14 cellular contexts compared by ENCODE assay signal in the genomic region with DNA sequence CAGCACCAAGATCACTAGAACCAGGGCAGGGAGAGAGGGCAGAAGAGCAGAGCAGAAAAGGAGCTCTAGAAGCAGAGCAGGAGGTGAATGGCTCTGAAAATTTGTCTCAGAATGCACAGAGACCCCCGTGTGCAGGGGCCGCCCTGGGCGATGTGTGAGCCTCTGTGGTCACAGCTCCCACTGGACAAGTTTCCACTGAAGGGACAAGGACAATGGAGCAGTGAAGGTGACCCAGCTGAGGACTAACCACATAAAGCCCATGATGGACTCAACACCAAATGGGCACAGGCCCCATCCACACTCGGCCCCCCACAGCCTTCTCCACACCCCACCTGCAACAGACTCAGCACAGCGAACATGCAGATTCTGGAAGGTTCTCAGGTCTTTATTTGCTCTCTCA. TPM values are rescaled to one million over a fixed set of nuclear protein-coding genes. Genes with fewer than 3 reads are reported as not detected.
DNase-seq lines count a peak whose midpoint lies in the region; ATAC-seq, FAIRE-seq and TF ChIP-seq lines count a peak whose summit lies in the region.
"Had no signal": no experiment of that assay in that cellular context is flagged by ENCODE, and none has a peak within 500 bp of the region (broad histone marks: within the 10 kb centered on the region; RNA-seq: fewer than 3 reads in every experiment).

No MANE protein-coding gene starts in this region.

- peaks cover 31% of the 10 kb centered on the region for H3K36me3 ChIP-seq in CD8-positive, alpha-beta memory T cell (ENCODE audit: insufficient read depth, low read length)
- peaks cover 25% of the 10 kb centered on the region for H3K36me3 ChIP-seq in lower lobe of right lung

- peaks cover 48% of the 10 kb centered on the region for H3K4me1 Mint-ChIP-seq in CD14-positive monocyte
- peaks cover 64 to 74% (median 74%) of the 10 kb centered on the region in 3 donors for H3K4me1 Mint-ChIP-seq in CD8-positive, alpha-beta memory T cell
- H3K4me1 Mint-ChIP-seq in activated B cell treated with CpG ODN at 0.5 μM for 24 hours = peaks cover 70% of the 10 kb centered on the region

- POLR2A ChIA-PET in CD8-positive, alpha-beta memory T cell (lab: Charles Lee) = interaction anchor here (0.7 to 5.7 kb wide), 6 partner anchors 8 to 155 kb away, joined by 3 to 42 read pairs (median 7); partner anchors contain the start of gene HLA-C
- POLR2A ChIA-PET in activated B cell treated with CpG ODN at 0.5 μM for 24 hours (lab: Charles Lee) = interaction anchor here (0.6 to 5.1 kb wide), 12 partner anchors 9 to 825 kb away, joined by 3 to 114 read pairs (median 6); partner anchors contain the start of gene HLA-C

- intact Hi-C loops in CD14-positive monocyte (cut with micrococcal nuclease) (loop anchor here (2.0 to 5.0 kb wide), 3 partner anchors 41 to 86 kb away; partner anchors contain the start of gene HLA-C (in 1 of the 2)), activated B cell treated with CpG ODN at 0.5 μM for 24 hours (cut with micrococcal nuclease) (no loop called here), lower lobe of right lung (cut with DNase I) (loop anchor here (10.0 kb wide), 1 partner anchor 79 kb away; the partner anchor contains the start of gene HLA-C)

- H3K4me3 Mint-ChIP-seq in CD14-positive monocyte (peak overlapping the region; percentile 95 to 97), activated B cell treated with CpG ODN at 0.5 μM for 24 hours (peak overlapping the region; percentile 95)
- peak overlapping the region; percentile 96 to 100 (median 97) for H3K4me3 Mint-ChIP-seq in CD8-positive, alpha-beta memory T cell

- TF ChIP-seq CTCF in CD14-positive monocyte (IDR thresholded peaks at IDR 0.05) (no peak), activated B cell treated with CpG ODN at 0.5 μM for 24 hours (IDR thresholded peaks at IDR 0.05) (no peak), lower lobe of right lung (IDR thresholded peaks at IDR 0.05) (no peak)

- no peaks in the 10 kb centered on the region for H3K9me3 ChIP-seq in CD8-positive, alpha-beta memory T cell (ENCODE audit: low read length)
- H3K9me3 ChIP-seq in lower lobe of right lung = no peaks in the 10 kb centered on the region
- H3K9me3 ChIP-seq: heart left ventricle had no signal

- no peak for DNase-seq in CD14-positive monocyte (ENCODE audit: low spot score)
- DNase-seq in CD8-positive, alpha-beta memory T cell = peak in 3 of 5 donors; percentile 20 to 51 (median 24)
- DNase-seq in activated B cell treated with CpG ODN at 0.5 μM for 24 hours = no peak
- no peak for DNase-seq in lower lobe of right lung
- no peak for DNase-seq in NCI-H1105 (lab: John Stamatoyannopoulos, UW)
- no peak for DNase-seq in HTR-8/SVneo (ENCODE audit: insufficient read length, low spot score)
- DNase-seq in A172 (ENCODE audit: low spot score) = no peak
- DNase-seq: activated CD8-positive, alpha-beta memory T cell treated with anti-CD3 and anti-CD28 coated beads, Interleukin-2, amount 50 U/mL, for 48 hours; heart left ventricle; NCI-H187; NCI-H524; posterior cingulate gyrus had no signal

- no peaks in the 10 kb centered on the region for H3K27me3 ChIP-seq in CD8-positive, alpha-beta memory T cell (ENCODE audit: insufficient read depth, low read length, poor library complexity, severe bottlenecking)
- no peaks in the 10 kb centered on the region for H3K27me3 ChIP-seq in lower lobe of right lung (ENCODE audit: low read depth)
- H3K27me3 ChIP-seq: heart left ventricle had no signal

- peaks cover 36 to 43% of the 10 kb centered on the region in 2 donors for H3K36me3 Mint-ChIP-seq in CD14-positive monocyte
- H3K36me3 Mint-ChIP-seq in CD8-positive, alpha-beta memory T cell = peaks cover 26 to 60% (median 33%) of the 10 kb centered on the region in 3 donors
- peaks cover 52% of the 10 kb centered on the region for H3K36me3 Mint-ChIP-seq in activated B cell treated with CpG ODN at 0.5 μM for 24 hours (ENCODE audit: low read depth)

- FAIRE-seq in HTR-8/SVneo (lab: Jason Lieb, UNC) = no peak
- FAIRE-seq: keratinocyte had no signal

- H3K4me1 ChIP-seq in CD8-positive, alpha-beta memory T cell (ENCODE audit: insufficient read depth, low read length) = peaks cover 44% of the 10 kb centered on the region
- H3K4me1 ChIP-seq in lower lobe of right lung = peaks cover 15% of the 10 kb centered on the region

- ATAC-seq in activated B cell treated with CpG ODN at 0.5 μM for 24 hours (ENCODE audit: low read depth) (no peak), lower lobe of right lung (no peak)
- ATAC-seq: heart left ventricle had no signal

- H3K27ac Mint-ChIP-seq in CD14-positive monocyte = peak overlapping the region; percentile 65 to 100 (median 87)
- peak overlapping the region; percentile 87 to 100 (median 98) for H3K27ac Mint-ChIP-seq in CD8-positive, alpha-beta memory T cell
- peak overlapping the region; percentile 74 for H3K27ac Mint-ChIP-seq in activated B cell treated with CpG ODN at 0.5 μM for 24 hours

- peak overlapping the region; percentile 27 for H3K27ac ChIP-seq in CD8-positive, alpha-beta memory T cell (ENCODE audit: low read depth, low read length)
- no peak overlapping the region for H3K27ac ChIP-seq in lower lobe of right lung
- H3K27ac ChIP-seq: heart left ventricle had no signal

- CTCF ChIA-PET in CD8-positive, alpha-beta memory T cell (lab: Charles Lee) = interaction anchor here (0.9 to 2.3 kb wide), 3 partner anchors 13 to 156 kb away, joined by 3 to 11 read pairs (median 3); no protein-coding TSS in a partner anchor
- CTCF ChIA-PET in activated B cell treated with CpG ODN at 0.5 μM for 24 hours (lab: Charles Lee) = interaction anchor here (2.1 kb wide), 1 partner anchor 13 kb away, joined by 8 read pairs; no protein-coding TSS in a partner anchor

- H3K4me3 ChIP-seq in CD8-positive, alpha-beta memory T cell (ENCODE audit: low read length) = peak overlapping the region; percentile 59
- peak overlapping the region; percentile 68 for H3K4me3 ChIP-seq in lower lobe of right lung

- H3K27me3 Mint-ChIP-seq in CD14-positive monocyte (ENCODE audit: low read depth in 3 of 3) (peaks cover 0 to 18% (median 2%) of the 10 kb centered on the region in 3 donors), activated B cell treated with CpG ODN at 0.5 μM for 24 hours (no peaks in the 10 kb centered on the region)
- peaks cover 0 to 37% of the 10 kb centered on the region in 2 donors for H3K27me3 Mint-ChIP-seq in CD8-positive, alpha-beta memory T cell
- H3K27me3 Mint-ChIP-seq: dendritic cell treated with granulocyte-macrophage colony-stimulating factor and Interleukin-4, amounts not matched to agents 40 ng/mL and 50 ng/mL, for 4 days had no signal

- H3K9me3 Mint-ChIP-seq in CD14-positive monocyte (peaks cover 0 to 3% (median 2%) of the 10 kb centered on the region in 7 donors), activated B cell treated with CpG ODN at 0.5 μM for 24 hours (no peaks in the 10 kb centered on the region)
- H3K9me3 Mint-ChIP-seq in CD8-positive, alpha-beta memory T cell = peaks cover 0 to 3% (median 1%) of the 10 kb centered on the region in 5 donors
- H3K9me3 Mint-ChIP-seq: dendritic cell treated with granulocyte-macrophage colony-stimulating factor and Interleukin-4, amounts not matched to agents 40 ng/mL and 50 ng/mL, for 4 days had no signal

RNA-seq across cellular contexts. Expression of gene HLA-B, which starts 3.5 kb away (rescaled TPM):
- 1,000 to 10,000 TPM; 6,126 to 6,999 TPM for polyA plus RNA-seq in CD14-positive monocyte
- total RNA-seq in CD8-positive, alpha-beta memory T cell = 1,000 to 10,000 TPM; 3,705 to 3,812 TPM
- polyA plus RNA-seq in CD8-positive, alpha-beta memory T cell = 8,337 TPM
- 3,667 and 3,668 TPM in 2 replicates for total RNA-seq in activated B cell treated with CpG ODN at 0.5 μM for 24 hours
- total RNA-seq in lower lobe of right lung = 2,736 TPM
- total RNA-seq in A172 (2014; rRNA removed; shearing (Covaris generic)) = 284 and 365 TPM in 2 replicates

RNA-seq across cellular contexts. Expression of gene MICA, which starts 49.9 kb away (rescaled TPM):
- polyA plus RNA-seq in CD14-positive monocyte = 1 to 10 TPM; 5.6 to 6.9 TPM
- 10 to 100 TPM; 12.4 to 12.8 TPM for total RNA-seq in CD8-positive, alpha-beta memory T cell
- polyA plus RNA-seq in CD8-positive, alpha-beta memory T cell = 8.2 TPM
- total RNA-seq in activated B cell treated with CpG ODN at 0.5 μM for 24 hours = 8.9 and 9.0 TPM in 2 replicates
- 33.1 TPM for total RNA-seq in lower lobe of right lung
- 60.3 and 67.6 TPM in 2 replicates for total RNA-seq in A172 (2014; rRNA removed; shearing (Covaris generic))

Comparison
In these comparisons a context has a peak if more than half of its experiments do, and no peak if none do; other contexts are left out.
1. DNase-seq: peak in CD8-positive, alpha-beta memory T cell (3 of 5); none in CD14-positive monocyte (single experiment), activated B cell treated with CpG ODN at 0.5 μM for 24 hours (single experiment), lower lobe of right lung (single experiment), NCI-H1105 (single experiment), HTR-8/SVneo (single experiment) and A172 (single experiment).
2. Peak in every context shown above with its lines, with median percentiles within 50 percentile points of each other: H3K27ac Mint-ChIP-seq and H3K4me3 Mint-ChIP-seq.